ENCODE assay signal across 8 cellular contexts in the genomic region with DNA sequence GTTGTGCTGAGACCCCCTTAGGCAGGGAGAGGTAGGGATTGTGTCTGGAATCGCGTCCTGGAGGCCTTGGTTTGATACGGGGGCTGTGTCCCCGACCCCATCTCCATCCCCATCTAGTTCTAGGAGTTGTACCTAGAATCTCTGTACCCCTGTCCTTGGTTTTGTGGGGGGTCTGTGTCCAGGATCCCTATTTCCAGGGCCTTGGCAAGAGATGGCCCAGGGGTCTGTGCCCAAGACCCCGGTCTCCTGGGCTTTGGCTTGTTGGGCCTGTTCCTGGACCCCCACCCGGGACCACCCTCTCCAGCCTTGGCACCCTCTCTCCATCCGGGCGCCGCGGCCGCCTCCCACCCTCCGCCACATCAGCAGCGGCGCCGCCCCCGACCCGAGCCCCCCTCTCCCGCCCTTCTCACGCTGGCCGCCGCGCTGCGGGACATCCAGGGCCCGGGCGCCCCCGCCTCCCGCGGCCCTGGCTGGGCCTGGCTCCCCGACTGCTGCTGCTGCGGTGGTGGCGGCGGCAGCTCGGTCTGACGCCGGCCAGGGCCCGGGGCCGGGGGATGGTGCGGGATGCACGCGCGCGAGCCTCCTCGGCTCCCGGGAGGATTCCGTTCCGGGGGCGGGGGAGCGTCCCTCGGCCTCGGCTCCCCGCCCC. TPM values are rescaled to one million over a fixed set of nuclear protein-coding genes. Genes with fewer than 3 reads are reported as not detected.
DNase-seq lines count a peak whose midpoint lies in the region; ATAC-seq and TF ChIP-seq lines count a peak whose summit lies in the region.

A gene (minus strand): TSS at position 602 of the 649 bp plus-strand sequence. CDS start 168 bp downstream, at position 434.

- H3K4me1 ChIP-seq in psoas muscle = peaks cover 8% of the 10 kb centered on the region

- peak within 1 kb of the TSS; percentile 76 for H3K4me3 ChIP-seq in WERI-Rb-1 (ENCODE audit: low read depth, low read length)
- peak within 1 kb of the TSS; percentile 72 for H3K4me3 ChIP-seq in psoas muscle

- H3K36me3 ChIP-seq in WERI-Rb-1 = peaks cover 34% of the 10 kb centered on the region
- peaks cover 0 to 26% of the 10 kb centered on the region in 2 donors for H3K36me3 ChIP-seq in psoas muscle (ENCODE audit: insufficient read depth in 1 of 2, low read depth in 1 of 2)

- TF ChIP-seq CTCF in WERI-Rb-1 (IDR thresholded peaks at IDR 0.05; ENCODE audit: low read depth, low read length) = no peak
- no peak for TF ChIP-seq CTCF in psoas muscle (IDR thresholded peaks at IDR 0.05)

- 1 to 3% (median 2%) methylated on average over 42 to 51 of the region's 51 CpGs for WGBS in psoas muscle, 3 donors

- peak; percentile 79 for DNase-seq in NCI-H82 (lab: John Stamatoyannopoulos, UW)
- DNase-seq in NCI-H82 treated with DMSO at 0.1 percent for 48 hours (lab: John Stamatoyannopoulos, UW; ENCODE audit: unreplicated experiment) = no peak
- DNase-seq in WERI-Rb-1 = no peak
- no peak for DNase-seq in glomerular endothelial cell (ENCODE audit: extremely low read depth, low read depth, low spot score)
- DNase-seq in psoas muscle = peak in 1 of 2 donors; percentile 37
- DNase-seq in NCI-H1092 treated with DMSO at 0.1 percent for 48 hours (lab: John Stamatoyannopoulos, UW) = no peak
- no peak for DNase-seq in stimulated activated CD4-positive, alpha-beta T cell treated with anti-CD3 and anti-CD28 coated beads, Interleukin-2, amount 100 ng/mL, for 48 hours

- ATAC-seq in psoas muscle (no peak), HG03159 (IDR thresholded peaks at IDR 0.05; ENCODE audit: unreplicated experiment) (no peak)

- intact Hi-C loops in psoas muscle (cut with DNase I) = no loop called here

- H3K27ac ChIP-seq in WERI-Rb-1 (peak within 1 kb of the TSS; percentile 99), psoas muscle (peak within 1 kb of the TSS; percentile 83)

- H3K27me3 ChIP-seq in WERI-Rb-1 (ENCODE audit: insufficient read depth, low read depth, severe bottlenecking) (no peaks in the 10 kb centered on the region), psoas muscle (ENCODE audit: insufficient read depth in 3 of 3, low read length in 2 of 3) (no peaks in the 10 kb centered on the region)

- no peaks in the 10 kb centered on the region for H3K9me3 ChIP-seq in WERI-Rb-1 (ENCODE audit: severe bottlenecking)
- H3K9me3 ChIP-seq in psoas muscle = no peaks in the 10 kb centered on the region

RNA-seq across cellular contexts. Expression of the gene that starts here (rescaled TPM):
- total RNA-seq in glomerular endothelial cell (31.5 and 48.4 TPM in 2 replicates), psoas muscle (10 to 100 TPM; 12.0 to 13.3 (median 12.9) TPM)
- polyA plus RNA-seq in psoas muscle = 1 to 10 TPM; 3.3 to 5.5 (median 4.1) TPM
